In genomic region chr7:154947604-154948003, GRCh38 we compare ENCODE assay signal across 17 cellular contexts. TPM values are rescaled to one million over a fixed set of nuclear protein-coding genes. Genes with fewer than 3 reads are reported as not detected.
DNase-seq lines count a peak whose midpoint lies in the region; ATAC-seq and TF ChIP-seq lines count a peak whose summit lies in the region.
"Had no signal": no experiment of that assay in that cellular context is flagged by ENCODE, and none has a peak within 500 bp of the region (broad histone marks: within the 10 kb centered on the region; RNA-seq: fewer than 3 reads in every experiment).

No MANE protein-coding gene starts in this region.

- no peak for ATAC-seq in stimulated activated naive CD8-positive, alpha-beta T cell treated with anti-CD3 and anti-CD28 coated beads, Interleukin-15, amount 100 ng/mL, for 72 hours
- ATAC-seq in T-helper 17 cell = no peak
- ATAC-seq in mucosa of descending colon = no peak

- H3K36me3 ChIP-seq in mucosa of descending colon (ENCODE audit: low read depth) = no peaks in the 10 kb centered on the region

- no peaks in the 10 kb centered on the region for H3K4me1 ChIP-seq in mucosa of descending colon (ENCODE audit: low read depth)
- H3K4me1 ChIP-seq: SJSA1 had no signal

- no peak for DNase-seq in stimulated activated naive CD8-positive, alpha-beta T cell treated with anti-CD3 and anti-CD28 coated beads, Interleukin-15, amount 100 ng/mL, for 72 hours
- DNase-seq in T-helper 17 cell (no peak), iPS-NIHi11 (ENCODE audit: low spot score) (peak; percentile 23), 8988T (no peak), mucosa of descending colon (no peak), dorsolateral prefrontal cortex (no peak)
- DNase-seq in activated CD4-positive, alpha-beta memory T cell treated with anti-CD3 and anti-CD28 coated beads for 36 hours = no peak
- DNase-seq: COR-L47, DMS53, KG1, NCI-H1694, NCI-H2107, NCI-H2227 treated with DMSO at 0.1 percent for 48 hours, NCI-H526 had no signal

- CTCF ChIA-PET in activated CD4-positive, alpha-beta memory T cell treated with anti-CD3 and anti-CD28 coated beads for 36 hours (lab: Charles Lee) = interaction anchor here (1.9 kb wide), 1 partner anchor 20 kb away, joined by 12 read pairs; no protein-coding TSS in a partner anchor

- peaks cover 66% of the 10 kb centered on the region for H3K36me3 Mint-ChIP-seq in stimulated activated naive CD8-positive, alpha-beta T cell treated with anti-CD3 and anti-CD28 coated beads, Interleukin-15, Interleukin-2, amounts not matched to agents 100 ng/mL and 50 ng/mL, for 24 hours (ENCODE audit: low read depth)
- no peaks in the 10 kb centered on the region for H3K36me3 Mint-ChIP-seq in T-helper 17 cell (ENCODE audit: low read depth)
- peaks cover 27% of the 10 kb centered on the region for H3K36me3 Mint-ChIP-seq in activated CD4-positive, alpha-beta memory T cell treated with anti-CD3 and anti-CD28 coated beads for 36 hours

- peak overlapping the region; percentile 22 for H3K27ac Mint-ChIP-seq in stimulated activated naive CD8-positive, alpha-beta T cell treated with anti-CD3 and anti-CD28 coated beads, Interleukin-15, Interleukin-2, amounts not matched to agents 100 ng/mL and 50 ng/mL, for 24 hours
- no peak overlapping the region for H3K27ac Mint-ChIP-seq in stimulated activated naive CD8-positive, alpha-beta T cell treated with anti-CD3 and anti-CD28 coated beads, Interleukin-15, amount 100 ng/mL, for 72 hours
- H3K27ac Mint-ChIP-seq in T-helper 17 cell = peak overlapping the region; percentile 37
- H3K27ac Mint-ChIP-seq in activated CD4-positive, alpha-beta memory T cell treated with anti-CD3 and anti-CD28 coated beads for 36 hours = no peak overlapping the region

- POLR2A ChIA-PET in activated CD4-positive, alpha-beta memory T cell treated with anti-CD3 and anti-CD28 coated beads for 36 hours (lab: Charles Lee) = no interaction called here

- no peaks in the 10 kb centered on the region for H3K4me1 Mint-ChIP-seq in stimulated activated naive CD8-positive, alpha-beta T cell treated with anti-CD3 and anti-CD28 coated beads, Interleukin-15, Interleukin-2, amounts not matched to agents 100 ng/mL and 50 ng/mL, for 24 hours (ENCODE audit: low read depth)
- no peaks in the 10 kb centered on the region for H3K4me1 Mint-ChIP-seq in stimulated activated naive CD8-positive, alpha-beta T cell treated with anti-CD3 and anti-CD28 coated beads, Interleukin-15, amount 100 ng/mL, for 72 hours
- H3K4me1 Mint-ChIP-seq in T-helper 17 cell = no peaks in the 10 kb centered on the region
- H3K4me1 Mint-ChIP-seq in activated CD4-positive, alpha-beta memory T cell treated with anti-CD3 and anti-CD28 coated beads for 36 hours (ENCODE audit: low read depth) = no peaks in the 10 kb centered on the region

- intact Hi-C loops in mucosa of descending colon (cut with DNase I, micrococcal nuclease) = no loop called here
- intact Hi-C loops in dorsolateral prefrontal cortex (cut with DNase I) = no loop called here
- intact Hi-C loops in activated CD4-positive, alpha-beta memory T cell treated with anti-CD3 and anti-CD28 coated beads for 36 hours (cut with micrococcal nuclease) = no loop called here

- no peaks in the 10 kb centered on the region for H3K27me3 Mint-ChIP-seq in stimulated activated naive CD8-positive, alpha-beta T cell treated with anti-CD3 and anti-CD28 coated beads, Interleukin-15, Interleukin-2, amounts not matched to agents 100 ng/mL and 50 ng/mL, for 24 hours
- no peaks in the 10 kb centered on the region for H3K27me3 Mint-ChIP-seq in stimulated activated naive CD8-positive, alpha-beta T cell treated with anti-CD3 and anti-CD28 coated beads, Interleukin-15, amount 100 ng/mL, for 72 hours
- H3K27me3 Mint-ChIP-seq in T-helper 17 cell = no peaks in the 10 kb centered on the region
- H3K27me3 Mint-ChIP-seq in activated CD4-positive, alpha-beta memory T cell treated with anti-CD3 and anti-CD28 coated beads for 36 hours = no peaks in the 10 kb centered on the region

- TF ChIP-seq CTCF in mucosa of descending colon (IDR thresholded peaks at IDR 0.05) (no peak), dorsolateral prefrontal cortex (IDR thresholded peaks at IDR 0.05 in 54 of 56, conservative IDR thresholded peaks at IDR 0.05 in 2 of 56; ENCODE audit: low read depth in 1 of 56, partially characterized antibody in 56 of 56) (no peak)

- H3K27ac ChIP-seq in dorsolateral prefrontal cortex = no peak overlapping the region
- H3K27ac ChIP-seq: RWPE1, SJSA1 had no signal

- H3K9me3 ChIP-seq in T-helper 17 cell (ENCODE audit: control insufficient read depth, low read length, poor library complexity, severe bottlenecking) = no peaks in the 10 kb centered on the region
- no peaks in the 10 kb centered on the region for H3K9me3 ChIP-seq in mucosa of descending colon
- H3K9me3 ChIP-seq: SJSA1 had no signal

- H3K9me3 Mint-ChIP-seq in stimulated activated naive CD8-positive, alpha-beta T cell treated with anti-CD3 and anti-CD28 coated beads, Interleukin-15, Interleukin-2, amounts not matched to agents 100 ng/mL and 50 ng/mL, for 24 hours = no peaks in the 10 kb centered on the region
- H3K9me3 Mint-ChIP-seq in stimulated activated naive CD8-positive, alpha-beta T cell treated with anti-CD3 and anti-CD28 coated beads, Interleukin-15, amount 100 ng/mL, for 72 hours = no peaks in the 10 kb centered on the region
- H3K9me3 Mint-ChIP-seq in activated CD4-positive, alpha-beta memory T cell treated with anti-CD3 and anti-CD28 coated beads for 36 hours = no peaks in the 10 kb centered on the region

- no peak overlapping the region for H3K4me3 Mint-ChIP-seq in stimulated activated naive CD8-positive, alpha-beta T cell treated with anti-CD3 and anti-CD28 coated beads, Interleukin-15, Interleukin-2, amounts not matched to agents 100 ng/mL and 50 ng/mL, for 24 hours
- H3K4me3 Mint-ChIP-seq in stimulated activated naive CD8-positive, alpha-beta T cell treated with anti-CD3 and anti-CD28 coated beads, Interleukin-15, amount 100 ng/mL, for 72 hours = no peak overlapping the region
- H3K4me3 Mint-ChIP-seq in T-helper 17 cell = no peak overlapping the region
- H3K4me3 Mint-ChIP-seq in activated CD4-positive, alpha-beta memory T cell treated with anti-CD3 and anti-CD28 coated beads for 36 hours = no peak overlapping the region

- H3K4me3 ChIP-seq in mucosa of descending colon (no peak overlapping the region), dorsolateral prefrontal cortex (no peak overlapping the region)
- H3K4me3 ChIP-seq: SJSA1 had no signal

- H3K27me3 ChIP-seq in dorsolateral prefrontal cortex = no peaks in the 10 kb centered on the region
- H3K27me3 ChIP-seq: SJSA1 had no signal

RNA-seq across cellular contexts. Expression of gene PAXIP1, which starts 55.3 kb away (rescaled TPM):
- total RNA-seq in T-helper 17 cell (10 to 100 TPM; 10.5 to 10.6 TPM), mucosa of descending colon (10 to 100 TPM; 11.2 to 15.9 (median 11.5) TPM), dorsolateral prefrontal cortex (10 to 100 TPM in 98 of 120 experiments, 1 to 10 TPM in 22; 7.2 to 22.0 (median 11.6) TPM)
- 10 to 100 TPM; 21.7 to 22.2 TPM for total RNA-seq in activated CD4-positive, alpha-beta memory T cell treated with anti-CD3 and anti-CD28 coated beads for 36 hours

Comparison
In these comparisons a context has a peak if more than half of its experiments do, and no peak if none do; other contexts are left out.
1. H3K27ac Mint-ChIP-seq: peak in stimulated activated naive CD8-positive, alpha-beta T cell treated with anti-CD3 and anti-CD28 coated beads, Interleukin-15, Interleukin-2, amounts not matched to agents 100 ng/mL and 50 ng/mL, for 24 hours (single experiment) and T-helper 17 cell (single experiment); none in stimulated activated naive CD8-positive, alpha-beta T cell treated with anti-CD3 and anti-CD28 coated beads, Interleukin-15, amount 100 ng/mL, for 72 hours (0 of 2) and activated CD4-positive, alpha-beta memory T cell treated with anti-CD3 and anti-CD28 coated beads for 36 hours (single experiment).